8 cellular contexts compared by ENCODE assay signal in genomic region chr1:198157241-198157846, GRCh38. TPM values are rescaled to one million over a fixed set of nuclear protein-coding genes. Genes with fewer than 3 reads are reported as not detected.
A peak's percentile ranks its signal among the peaks of the same experiment; 100 is the strongest.
DNase-seq lines count a peak whose midpoint lies in the region; ATAC-seq and TF ChIP-seq lines count a peak whose summit lies in the region.

No MANE protein-coding gene starts in this region.

- CTCF ChIA-PET in activated CD8-positive, alpha-beta T cell treated with anti-CD3 and anti-CD28 coated beads, Interleukin-2, amount 10 ng/mL, durations not matched to agents 7 days and 5 days (lab: Charles Lee): interaction anchor here (1.0 to 3.4 kb wide), 18 partner anchors 8 to 544 kb away, joined by 3 to 27 read pairs (median 4); no protein-coding TSS in a partner anchor

- H3K27me3 Mint-ChIP-seq in CD4-positive, CD25-positive, alpha-beta regulatory T cell: no peaks in the 10 kb centered on the region
- H3K27me3 Mint-ChIP-seq in activated CD8-positive, alpha-beta T cell treated with anti-CD3 and anti-CD28 coated beads, Interleukin-2, amount 10 ng/mL, durations not matched to agents 7 days and 5 days (ENCODE audit: low read depth): no peaks in the 10 kb centered on the region

- H3K9me3 ChIP-seq in CD4-positive, CD25-positive, alpha-beta regulatory T cell (ENCODE audit: control insufficient read depth in 2 of 2, low read length in 2 of 2): no peaks in the 10 kb centered on the region
- H3K9me3 ChIP-seq in ectodermal cell (ENCODE audit: control insufficient read depth, low read length) (no peaks in the 10 kb centered on the region), lower lobe of right lung (no peaks in the 10 kb centered on the region)

- DNase-seq in CD4-positive, CD25-positive, alpha-beta regulatory T cell: peak; percentile 79 to 94 (median 81)
- DNase-seq in HK-2 (ENCODE audit: unreplicated experiment) (peak; percentile 84), NCI-H82 (lab: John Stamatoyannopoulos, UW) (peak; percentile 97), lower lobe of right lung (peak; percentile 94)
- DNase-seq in activated CD8-positive, alpha-beta T cell treated with anti-CD3 and anti-CD28 coated beads, Interleukin-2, amount 10 ng/mL, durations not matched to agents 7 days and 5 days: peak; percentile 87
- DNase-seq in stimulated activated CD4-positive, alpha-beta T cell treated with anti-CD3 and anti-CD28 coated beads, Interleukin-4, amount 100 ng/mL, for 48 hours (ENCODE audit: low read depth in 2 of 2): peak; percentile 66 to 80

- H3K27me3 ChIP-seq in CD4-positive, CD25-positive, alpha-beta regulatory T cell (ENCODE audit: control insufficient read depth, insufficient read depth, low read length): no peaks in the 10 kb centered on the region
- H3K27me3 ChIP-seq in ectodermal cell (ENCODE audit: control insufficient read depth, insufficient read depth, low read length, poor library complexity, severe bottlenecking) (no peaks in the 10 kb centered on the region), lower lobe of right lung (ENCODE audit: low read depth) (no peaks in the 10 kb centered on the region)

- intact Hi-C loops in lower lobe of right lung (cut with DNase I): no loop called here

- POLR2A ChIA-PET in activated CD8-positive, alpha-beta T cell treated with anti-CD3 and anti-CD28 coated beads, Interleukin-2, amount 10 ng/mL, durations not matched to agents 7 days and 5 days (lab: Charles Lee): interaction anchor here (0.6 to 3.5 kb wide), 18 partner anchors 7 to 480 kb away, joined by 3 to 12 read pairs (median 4); no protein-coding TSS in a partner anchor

- no peaks in the 10 kb centered on the region for H3K36me3 ChIP-seq in CD4-positive, CD25-positive, alpha-beta regulatory T cell (ENCODE audit: control insufficient read depth, insufficient read depth, low read length)
- H3K36me3 ChIP-seq in ectodermal cell (ENCODE audit: control insufficient read depth, insufficient read depth, low read length): no peaks in the 10 kb centered on the region
- no peaks in the 10 kb centered on the region for H3K36me3 ChIP-seq in lower lobe of right lung

- peak overlapping the region; percentile 96 for H3K27ac ChIP-seq in CD4-positive, CD25-positive, alpha-beta regulatory T cell (ENCODE audit: insufficient read depth, low read length, poor library complexity, severe bottlenecking)
- H3K27ac ChIP-seq in ectodermal cell (ENCODE audit: insufficient read depth, low read depth, low read length, poor library complexity, severe bottlenecking): peak overlapping the region; percentile 50
- peak overlapping the region; percentile 97 for H3K27ac ChIP-seq in lower lobe of right lung

- WGBS in ectodermal cell, 2 experiments: 0% methylated on average over 62 of the region's 62 CpGs

- peaks cover 6% of the 10 kb centered on the region for H3K36me3 Mint-ChIP-seq in CD4-positive, CD25-positive, alpha-beta regulatory T cell
- H3K36me3 Mint-ChIP-seq in activated CD8-positive, alpha-beta T cell treated with anti-CD3 and anti-CD28 coated beads, Interleukin-2, amount 10 ng/mL, durations not matched to agents 7 days and 5 days (ENCODE audit: low read depth): peaks cover 10% of the 10 kb centered on the region

- ATAC-seq in CD4-positive, CD25-positive, alpha-beta regulatory T cell (ENCODE audit: low read depth in 2 of 2): peak; percentile 47 to 49
- peak; percentile 51 for ATAC-seq in GM19455 (IDR thresholded peaks at IDR 0.05; ENCODE audit: unreplicated experiment)
- peak; percentile 57 for ATAC-seq in activated CD8-positive, alpha-beta T cell treated with anti-CD3 and anti-CD28 coated beads, Interleukin-2, amount 10 ng/mL, durations not matched to agents 7 days and 5 days
- ATAC-seq in lower lobe of right lung: peak; percentile 78 to 87

- H3K27ac Mint-ChIP-seq in CD4-positive, CD25-positive, alpha-beta regulatory T cell: peak overlapping the region; percentile 99 to 100 (median 99)
- peak overlapping the region; percentile 99 for H3K27ac Mint-ChIP-seq in activated CD8-positive, alpha-beta T cell treated with anti-CD3 and anti-CD28 coated beads, Interleukin-2, amount 10 ng/mL, durations not matched to agents 7 days and 5 days

- peaks cover 38% of the 10 kb centered on the region for H3K4me1 ChIP-seq in CD4-positive, CD25-positive, alpha-beta regulatory T cell (ENCODE audit: control insufficient read depth, insufficient read depth, low read length, poor library complexity, severe bottlenecking)
- peaks cover 7% of the 10 kb centered on the region for H3K4me1 ChIP-seq in ectodermal cell (ENCODE audit: control insufficient read depth, insufficient read depth, low read length)
- H3K4me1 ChIP-seq in lower lobe of right lung: peaks cover 32% of the 10 kb centered on the region

- peak overlapping the region; percentile 85 for H3K4me3 ChIP-seq in CD4-positive, CD25-positive, alpha-beta regulatory T cell (ENCODE audit: low read depth, low read length)
- peak overlapping the region; percentile 77 for H3K4me3 ChIP-seq in ectodermal cell (ENCODE audit: insufficient read depth, low read depth, low read length)
- peak overlapping the region; percentile 86 for H3K4me3 ChIP-seq in lower lobe of right lung

- no peak for TF ChIP-seq CTCF in lower lobe of right lung (IDR thresholded peaks at IDR 0.05)

- H3K4me3 Mint-ChIP-seq in CD4-positive, CD25-positive, alpha-beta regulatory T cell: peak overlapping the region; percentile 97 to 100 (median 100)
- H3K4me3 Mint-ChIP-seq in activated CD8-positive, alpha-beta T cell treated with anti-CD3 and anti-CD28 coated beads, Interleukin-2, amount 10 ng/mL, durations not matched to agents 7 days and 5 days: peak overlapping the region; percentile 99

- H3K9me3 Mint-ChIP-seq in CD4-positive, CD25-positive, alpha-beta regulatory T cell: peaks cover 0 to 1% (median 0%) of the 10 kb centered on the region in 7 donors
- H3K9me3 Mint-ChIP-seq in activated CD8-positive, alpha-beta T cell treated with anti-CD3 and anti-CD28 coated beads, Interleukin-2, amount 10 ng/mL, durations not matched to agents 7 days and 5 days (ENCODE audit: insufficient read depth): no peaks in the 10 kb centered on the region

- peaks cover 9 to 51% (median 37%) of the 10 kb centered on the region in 4 donors for H3K4me1 Mint-ChIP-seq in CD4-positive, CD25-positive, alpha-beta regulatory T cell
- H3K4me1 Mint-ChIP-seq in activated CD8-positive, alpha-beta T cell treated with anti-CD3 and anti-CD28 coated beads, Interleukin-2, amount 10 ng/mL, durations not matched to agents 7 days and 5 days (ENCODE audit: low read depth): peaks cover 37% of the 10 kb centered on the region

RNA-seq across cellular contexts. Expression of gene NEK7, which starts 0.5 kb away (rescaled TPM):
- total RNA-seq in CD4-positive, CD25-positive, alpha-beta regulatory T cell: 56.4 TPM
- 10 to 100 TPM; 37.7 to 61.3 (median 52.1) TPM for polyA plus RNA-seq in CD4-positive, CD25-positive, alpha-beta regulatory T cell
- total RNA-seq in activated CD8-positive, alpha-beta T cell treated with anti-CD3 and anti-CD28 coated beads, Interleukin-2, amount 10 ng/mL, durations not matched to agents 7 days and 5 days: 10 to 100 TPM; 61.5 to 63.2 TPM
- polyA plus RNA-seq in ectodermal cell (2013, experiment 1 of 4): 16.8 TPM
- 16.3 TPM for polyA plus RNA-seq in ectodermal cell (2013, experiment 2 of 4)
- 16.7 TPM for polyA plus RNA-seq in ectodermal cell (2013, experiment 3 of 4)
- polyA plus RNA-seq in ectodermal cell (2013, experiment 4 of 4): 18.6 TPM
- total RNA-seq in lower lobe of right lung: 98.1 TPM

Comparison
In these comparisons a context has a peak if more than half of its experiments do, and no peak if none do; other contexts are left out.
1. Peak in every context shown above with its lines: DNase-seq, ATAC-seq, H3K4me3 ChIP-seq and H3K27ac ChIP-seq.